Comparison of ENCODE assay signal across 25 cellular contexts in genomic region chr2:199696048-199696447, GRCh38.
DNase-seq lines count a peak whose midpoint lies in the region; ATAC-seq and TF ChIP-seq lines count a peak whose summit lies in the region.
"Had no signal": no experiment of that assay in that cellular context is flagged by ENCODE, and none has a peak within 500 bp of the region (broad histone marks: within the 10 kb centered on the region; RNA-seq: fewer than 3 reads in every experiment).

No MANE protein-coding gene starts in this region.

- no CpG with 5 or more reads among the region's 6 CpGs for WGBS in neuronal stem cell (ENCODE audit: extremely low coverage in 2 of 2, insufficient read length in 2 of 2, insufficient replicate concordance in 1 of 2), 2 donors

- no peak overlapping the region for H3K27ac ChIP-seq in neuronal stem cell (replicated peaks; ENCODE audit: low read length)
- no peak overlapping the region for H3K27ac ChIP-seq in breast epithelium
- H3K27ac ChIP-seq: A549; BLaER1 treated with 17β-estradiol and CSF1 and Interleukin-3, amounts not matched to agents 10 nM and 100 nM had no signal

- no peaks in the 10 kb centered on the region for H3K4me1 ChIP-seq in mucosa of descending colon (ENCODE audit: low read depth)
- H3K4me1 ChIP-seq in neuronal stem cell (ENCODE audit: control insufficient read depth in 2 of 2, insufficient read depth in 1 of 2, low read depth in 1 of 2, low read length in 2 of 2): no peaks in the 10 kb centered on the region
- no peaks in the 10 kb centered on the region for H3K4me1 ChIP-seq in breast epithelium
- H3K4me1 ChIP-seq: A549; BLaER1 treated with 17β-estradiol and CSF1 and Interleukin-3, amounts not matched to agents 10 nM and 100 nM had no signal

- intact Hi-C loops in mucosa of descending colon (cut with DNase I, micrococcal nuclease) (no loop called here), left cardiac atrium (cut with DNase I) (no loop called here), breast epithelium (cut with DNase I; ENCODE audit: low total_unique reads) (no loop called here)

- H3K79me1 ChIP-seq in neuronal stem cell (ENCODE audit: low read depth, low read length): no peaks in the 10 kb centered on the region

- peak overlapping the region; percentile 61 for H2AK5ac ChIP-seq in neuronal stem cell (ENCODE audit: low read depth, low read length)

- no peak for TF ChIP-seq POLR2A in breast epithelium (IDR thresholded peaks at IDR 0.05)

- TF ChIP-seq CTCF in chondrocyte (IDR thresholded peaks at IDR 0.05) (no peak), mucosa of descending colon (IDR thresholded peaks at IDR 0.05) (no peak), breast epithelium (IDR thresholded peaks at IDR 0.05) (no peak)

- H3K9ac ChIP-seq in neuronal stem cell (ENCODE audit: low read depth, low read length, poor library complexity): no peak overlapping the region
- H3K9ac ChIP-seq: BLaER1 treated with 17β-estradiol and CSF1 and Interleukin-3, amounts not matched to agents 10 nM and 100 nM had no signal

- H3K27ac Mint-ChIP-seq in chondrocyte (ENCODE audit: unreplicated experiment): no peak overlapping the region
- no peak overlapping the region for H3K27ac Mint-ChIP-seq in stimulated activated effector memory CD8-positive, alpha-beta T cell treated with anti-CD3 and anti-CD28 coated beads, Interleukin-12 subunit alpha, Interleukin-12 subunit beta, amount 100 ng/mL, for 72 hours
- H3K27ac Mint-ChIP-seq: CD4-positive, alpha-beta T cell; CD8-positive, alpha-beta memory T cell; GM23338 had no signal

- H3K36me3 ChIP-seq in mucosa of descending colon (ENCODE audit: low read depth) (no peaks in the 10 kb centered on the region), neuronal stem cell (replicated peaks in 1 of 2; ENCODE audit: control insufficient read depth in 2 of 2, insufficient read depth in 2 of 2, low read length in 2 of 2) (no peaks in the 10 kb centered on the region), breast epithelium (no peaks in the 10 kb centered on the region)
- H3K36me3 ChIP-seq: BE2C; BLaER1 treated with 17β-estradiol and CSF1 and Interleukin-3, amounts not matched to agents 10 nM and 100 nM had no signal

- no peak for ATAC-seq in mucosa of descending colon
- ATAC-seq in stimulated activated effector memory CD8-positive, alpha-beta T cell treated with anti-CD3 and anti-CD28 coated beads, Interleukin-12 subunit alpha, Interleukin-12 subunit beta, amount 100 ng/mL, for 72 hours: peak; percentile 16
- no peak for ATAC-seq in HG02973 (IDR thresholded peaks at IDR 0.05; ENCODE audit: unreplicated experiment)
- ATAC-seq in left cardiac atrium: no peak
- ATAC-seq: A549, GM12878, GM23338, HCT116 had no signal

- H3K9me3 ChIP-seq in mucosa of descending colon (no peaks in the 10 kb centered on the region), neuronal stem cell (replicated peaks in 1 of 2; ENCODE audit: control insufficient read depth in 2 of 2, insufficient read depth in 1 of 2, low read depth in 1 of 2, low read length in 2 of 2) (peaks cover 0 to 3% of the 10 kb centered on the region in 2 donors), breast epithelium (no peaks in the 10 kb centered on the region)
- H3K9me3 ChIP-seq: A549; BE2C; BLaER1 treated with 17β-estradiol and CSF1 and Interleukin-3, amounts not matched to agents 10 nM and 100 nM had no signal

- DNase-seq in chondrocyte (ENCODE audit: low spot score) (peak; percentile 82), mucosa of descending colon (peak in 2 of 3 donors; percentile 27 to 33), neuronal stem cell (ENCODE audit: low spot score) (no peak), left cardiac atrium (no peak), breast epithelium (ENCODE audit: low spot score in 2 of 2) (no peak)
- no peak for DNase-seq in stimulated activated effector memory CD8-positive, alpha-beta T cell treated with anti-CD3 and anti-CD28 coated beads, Interleukin-12 subunit alpha, Interleukin-12 subunit beta, amount 100 ng/mL, for 72 hours (ENCODE audit: low spot score in 2 of 2)
- DNase-seq in stimulated activated naive CD4-positive, alpha-beta T cell treated with Interleukin-2 at 50 U/mL for 16 hours (lab: John Stamatoyannopoulos, UW): no peak
- DNase-seq: 8988T; ACHN; AML-193; BE2C; CD4-positive, alpha-beta T cell; CD8-positive, alpha-beta memory T cell; DMS 273 treated with DMSO at 0.1 percent for 48 hours; DMS79; EL; GDM1; H9 had no signal

- H3K4me1 Mint-ChIP-seq in chondrocyte (ENCODE audit: low read depth): no peaks in the 10 kb centered on the region
- H3K4me1 Mint-ChIP-seq in stimulated activated effector memory CD8-positive, alpha-beta T cell treated with anti-CD3 and anti-CD28 coated beads, Interleukin-12 subunit alpha, Interleukin-12 subunit beta, amount 100 ng/mL, for 72 hours: no peaks in the 10 kb centered on the region
- H3K4me1 Mint-ChIP-seq: CD14-positive monocyte; CD8-positive, alpha-beta memory T cell had no signal

- H3K4me3 ChIP-seq in mucosa of descending colon: no peak overlapping the region
- peak overlapping the region in 1 of 2 donors; percentile 38 for H3K4me3 ChIP-seq in neuronal stem cell (ENCODE audit: low read length in 2 of 2)
- H3K4me3 ChIP-seq in breast epithelium: no peak overlapping the region
- H3K4me3 ChIP-seq: A549; BLaER1 treated with 17β-estradiol and CSF1 and Interleukin-3, amounts not matched to agents 10 nM and 100 nM; GM12878; GM23338 had no signal

- no peaks in the 10 kb centered on the region for H3K27me3 ChIP-seq in neuronal stem cell (ENCODE audit: control insufficient read depth in 3 of 3, insufficient read depth in 3 of 3, low read depth in 1 of 3, low read length in 3 of 3)
- peaks cover 0 to 4% of the 10 kb centered on the region in 2 donors for H3K27me3 ChIP-seq in breast epithelium
- H3K27me3 ChIP-seq: BE2C; BLaER1 treated with 17β-estradiol and CSF1 and Interleukin-3, amounts not matched to agents 10 nM and 100 nM had no signal

- no peaks in the 10 kb centered on the region for H3K36me3 Mint-ChIP-seq in chondrocyte (ENCODE audit: low read depth)
- no peaks in the 10 kb centered on the region for H3K36me3 Mint-ChIP-seq in stimulated activated effector memory CD8-positive, alpha-beta T cell treated with anti-CD3 and anti-CD28 coated beads, Interleukin-12 subunit alpha, Interleukin-12 subunit beta, amount 100 ng/mL, for 72 hours
- H3K36me3 Mint-ChIP-seq: CD14-positive monocyte; CD8-positive, alpha-beta memory T cell had no signal

- H3K4me3 Mint-ChIP-seq in chondrocyte (ENCODE audit: unreplicated experiment): no peak overlapping the region
- no peak overlapping the region for H3K4me3 Mint-ChIP-seq in stimulated activated effector memory CD8-positive, alpha-beta T cell treated with anti-CD3 and anti-CD28 coated beads, Interleukin-12 subunit alpha, Interleukin-12 subunit beta, amount 100 ng/mL, for 72 hours
- H3K4me3 Mint-ChIP-seq: CD14-positive monocyte; CD4-positive, alpha-beta T cell; CD8-positive, alpha-beta memory T cell; GM23338; H9 had no signal

- H3K14ac ChIP-seq in neuronal stem cell (ENCODE audit: low read length): peak overlapping the region; percentile 47

- peak overlapping the region; percentile 48 for H4K8ac ChIP-seq in neuronal stem cell (ENCODE audit: low read depth, low read length)

- H2BK12ac ChIP-seq in neuronal stem cell (ENCODE audit: low read length): no peak overlapping the region

- no peak overlapping the region for H2BK15ac ChIP-seq in neuronal stem cell (ENCODE audit: low read length)

- H2AFZ ChIP-seq in neuronal stem cell (ENCODE audit: low read length): no peak overlapping the region
- H2AFZ ChIP-seq: GM23338 had no signal

- H3K18ac ChIP-seq in neuronal stem cell (ENCODE audit: low read length): peak overlapping the region; percentile 74

- no peaks in the 10 kb centered on the region for H3K9me3 Mint-ChIP-seq in chondrocyte (ENCODE audit: low read depth)
- no peaks in the 10 kb centered on the region for H3K9me3 Mint-ChIP-seq in stimulated activated effector memory CD8-positive, alpha-beta T cell treated with anti-CD3 and anti-CD28 coated beads, Interleukin-12 subunit alpha, Interleukin-12 subunit beta, amount 100 ng/mL, for 72 hours
- H3K9me3 Mint-ChIP-seq: CD4-positive, alpha-beta T cell; CD8-positive, alpha-beta memory T cell; GM23338; H9 had no signal

- no peak overlapping the region for H3K23ac ChIP-seq in neuronal stem cell (ENCODE audit: low read depth, low read length, poor library complexity)

- H2BK5ac ChIP-seq in neuronal stem cell (ENCODE audit: low read length): no peak overlapping the region

- H4K91ac ChIP-seq in neuronal stem cell (ENCODE audit: low read depth, low read length, poor library complexity): no peak overlapping the region

- H3K4ac ChIP-seq in neuronal stem cell (ENCODE audit: low read length): no peak overlapping the region

- H2BK120ac ChIP-seq in neuronal stem cell (ENCODE audit: low read depth, low read length): no peak overlapping the region

- no peak overlapping the region for H3K4me2 ChIP-seq in neuronal stem cell (ENCODE audit: insufficient read depth, low read length, poor library complexity, severe bottlenecking)
- H3K4me2 ChIP-seq: A549; BLaER1 treated with 17β-estradiol and CSF1 and Interleukin-3, amounts not matched to agents 10 nM and 100 nM; GM23338 had no signal

- H3K27me3 Mint-ChIP-seq in chondrocyte (ENCODE audit: low read depth): peaks cover 23% of the 10 kb centered on the region

Comparison
In these comparisons a context has a peak if more than half of its experiments do, and no peak if none do; other contexts are left out.
1. DNase-seq: peak in chondrocyte (single experiment) and mucosa of descending colon (2 of 3); none in neuronal stem cell (single experiment), stimulated activated effector memory CD8-positive, alpha-beta T cell treated with anti-CD3 and anti-CD28 coated beads, Interleukin-12 subunit alpha, Interleukin-12 subunit beta, amount 100 ng/mL, for 72 hours (0 of 2), left cardiac atrium (single experiment), stimulated activated naive CD4-positive, alpha-beta T cell treated with Interleukin-2 at 50 U/mL for 16 hours (single experiment) and breast epithelium (0 of 2).